ENCODE assay signal across 26 cellular contexts in the genomic region with DNA sequence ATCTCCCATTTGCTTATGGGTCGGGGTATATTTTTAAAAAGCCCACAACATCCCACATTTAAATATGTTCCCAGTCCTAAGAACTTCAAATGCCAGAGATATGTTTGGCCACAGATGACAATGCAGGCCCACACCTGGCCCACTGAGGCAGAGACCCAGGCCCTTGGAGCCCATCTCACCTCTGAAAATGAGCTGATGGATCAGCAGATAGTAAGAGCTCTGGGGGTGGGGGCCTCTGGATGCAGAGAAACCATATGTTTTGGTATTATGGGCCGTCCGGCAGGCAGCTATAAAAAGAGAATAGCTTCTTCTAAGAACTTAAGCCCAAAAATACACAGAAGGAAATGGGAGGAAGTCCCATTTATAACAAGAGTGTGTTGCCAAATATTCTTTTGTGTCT.
"Had no signal": no experiment of that assay in that cellular context is flagged by ENCODE, and none has a peak within 500 bp of the region (broad histone marks: within the 10 kb centered on the region; RNA-seq: fewer than 3 reads in every experiment).

No MANE protein-coding gene starts in this region.

- H3K27ac Mint-ChIP-seq: activated CD8-positive, alpha-beta T cell treated with anti-CD3 and anti-CD28 coated beads, Interleukin-2, amount 10 ng/mL, durations not matched to agents 7 days and 5 days; activated naive CD4-positive, alpha-beta T cell treated with anti-CD3 and anti-CD28 coated beads, Interleukin-2, amount 50 U/mL, for 24 hours; T-cell; WTC11 had no signal

- H3K4me1 ChIP-seq: breast epithelium had no signal

- ATAC-seq: activated CD8-positive, alpha-beta T cell treated with anti-CD3 and anti-CD28 coated beads, Interleukin-2, amount 10 ng/mL, durations not matched to agents 7 days and 5 days; Panc1; Right ventricle myocardium inferior; T-cell; WTC11 had no signal

- H3K36me3 Mint-ChIP-seq: activated naive CD4-positive, alpha-beta T cell treated with anti-CD3 and anti-CD28 coated beads, Interleukin-2, amount 50 U/mL, for 24 hours; T-cell; WTC11 had no signal

- H3K27ac ChIP-seq: breast epithelium, KMS-11, SK-N-MC had no signal

- DNase-seq: activated CD4-positive, alpha-beta T cell treated with anti-CD3 and anti-CD28 coated beads for 48 hours; activated CD4-positive, alpha-beta T cell treated with anti-CD3 and anti-CD28 coated beads, Interleukin-2, amount 50 U/mL, for 4 hours; activated CD4-positive, CD25-positive, alpha-beta regulatory T cell treated with anti-CD3 and anti-CD28 coated beads, Interleukin-2, amount 50 U/mL, for 72 hours; activated CD8-positive, alpha-beta memory T cell treated with anti-CD3 and anti-CD28 coated beads, Interleukin-2, amount 50 U/mL, for 48 hours; activated CD8-positive, alpha-beta T cell treated with anti-CD3 and anti-CD28 coated beads, Interleukin-2, amount 10 ng/mL, durations not matched to agents 7 days and 5 days; activated effector memory CD4-positive, alpha-beta T cell treated with Interleukin-2 at 50 U/mL for 16 hours; activated naive CD4-positive, alpha-beta T cell; activated T-cell treated with anti-CD3 and anti-CD28 coated beads, Interleukin-2, amount 50 U/mL, for 1 hour; aorta; MG63; NCI-H1048; NCI-H146; NCI-H1930; NCI-H345; NCI-H510A; RPMI8226; T-cell; T-helper 2 cell; T1000 had no signal

- H3K4me3 ChIP-seq: breast epithelium, MG63, SK-N-MC had no signal

- H3K36me3 ChIP-seq: breast epithelium, MG63 had no signal

- H3K4me1 Mint-ChIP-seq: activated naive CD4-positive, alpha-beta T cell treated with anti-CD3 and anti-CD28 coated beads, Interleukin-2, amount 50 U/mL, for 24 hours; T-cell had no signal

- H3K4me2 ChIP-seq: KMS-11 had no signal

- H3K27me3 ChIP-seq: breast epithelium, MG63 had no signal

- H3K9me3 Mint-ChIP-seq: activated naive CD4-positive, alpha-beta T cell treated with anti-CD3 and anti-CD28 coated beads, Interleukin-2, amount 50 U/mL, for 24 hours had no signal

- H3K4me3 Mint-ChIP-seq: activated CD8-positive, alpha-beta T cell treated with anti-CD3 and anti-CD28 coated beads, Interleukin-2, amount 10 ng/mL, durations not matched to agents 7 days and 5 days; activated naive CD4-positive, alpha-beta T cell treated with anti-CD3 and anti-CD28 coated beads, Interleukin-2, amount 50 U/mL, for 24 hours; T-cell; WTC11 had no signal

- H3K9me3 ChIP-seq: breast epithelium had no signal

- H3K9ac ChIP-seq: KMS-11 had no signal
